Comparison of ENCODE assay signal across 1 cellular context in the genomic region with DNA sequence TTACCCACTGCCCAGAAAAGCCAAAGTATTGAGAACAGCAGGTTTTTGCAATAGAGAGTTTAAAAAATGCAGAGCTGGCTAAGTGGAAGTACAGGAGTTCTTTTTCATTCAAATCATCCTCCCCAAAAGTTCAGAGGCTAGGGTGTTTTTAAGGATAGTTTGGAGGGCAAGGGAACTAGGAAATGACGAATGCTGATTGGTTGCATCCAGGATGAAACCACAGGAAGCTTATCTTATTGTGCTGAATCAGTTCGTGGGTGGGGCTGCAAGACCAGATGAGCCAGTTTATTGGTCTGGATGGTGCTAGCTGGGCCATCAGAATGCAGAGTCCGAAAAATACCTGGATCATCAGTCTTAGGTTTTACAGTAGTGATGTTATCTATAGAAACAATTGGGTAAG.
TF ChIP-seq lines count a peak whose summit lies in the region.

No MANE protein-coding gene starts in this region.

TF ChIP-seq in WTC11, 78 proteins besides CTCF, POLR2A, EP300 and RAD21:
- TF ChIP-seq ATF3 (CRISPR knock-in tag; conservative IDR thresholded peaks at IDR 0.05) = no peak
- TF ChIP-seq, protein P1, sequence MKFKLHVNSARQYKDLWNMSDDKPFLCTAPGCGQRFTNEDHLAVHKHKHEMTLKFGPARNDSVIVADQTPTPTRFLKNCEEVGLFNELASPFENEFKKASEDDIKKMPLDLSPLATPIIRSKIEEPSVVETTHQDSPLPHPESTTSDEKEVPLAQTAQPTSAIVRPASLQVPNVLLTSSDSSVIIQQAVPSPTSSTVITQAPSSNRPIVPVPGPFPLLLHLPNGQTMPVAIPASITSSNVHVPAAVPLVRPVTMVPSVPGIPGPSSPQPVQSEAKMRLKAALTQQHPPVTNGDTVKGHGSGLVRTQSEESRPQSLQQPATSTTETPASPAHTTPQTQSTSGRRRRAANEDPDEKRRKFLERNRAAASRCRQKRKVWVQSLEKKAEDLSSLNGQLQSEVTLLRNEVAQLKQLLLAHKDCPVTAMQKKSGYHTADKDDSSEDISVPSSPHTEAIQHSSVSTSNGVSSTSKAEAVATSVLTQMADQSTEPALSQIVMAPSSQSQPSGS (CRISPR knock-in tag; IDR thresholded peaks at IDR 0.05; ENCODE audit: borderline replicate concordance, low read depth) = no peak
- no peak for TF ChIP-seq ELF4 (CRISPR knock-in tag; IDR thresholded peaks at IDR 0.05; ENCODE audit: low read depth)
- TF ChIP-seq HMGXB4 (CRISPR knock-in tag; IDR thresholded peaks at IDR 0.05) = no peak
- no peak for TF ChIP-seq ZNF138 (CRISPR knock-in tag; conservative IDR thresholded peaks at IDR 0.05)
- no peak for TF ChIP-seq NR1H2 (CRISPR knock-in tag; IDR thresholded peaks at IDR 0.05)
- TF ChIP-seq KAT7 (CRISPR knock-in tag; IDR thresholded peaks at IDR 0.05; ENCODE audit: borderline replicate concordance) = no peak
- no peak for TF ChIP-seq ZNF671 (CRISPR knock-in tag; IDR thresholded peaks at IDR 0.05)
- TF ChIP-seq ETV6 (CRISPR knock-in tag; IDR thresholded peaks at IDR 0.05) = no peak
